1 cellular context compared by ENCODE assay signal in the genomic region with DNA sequence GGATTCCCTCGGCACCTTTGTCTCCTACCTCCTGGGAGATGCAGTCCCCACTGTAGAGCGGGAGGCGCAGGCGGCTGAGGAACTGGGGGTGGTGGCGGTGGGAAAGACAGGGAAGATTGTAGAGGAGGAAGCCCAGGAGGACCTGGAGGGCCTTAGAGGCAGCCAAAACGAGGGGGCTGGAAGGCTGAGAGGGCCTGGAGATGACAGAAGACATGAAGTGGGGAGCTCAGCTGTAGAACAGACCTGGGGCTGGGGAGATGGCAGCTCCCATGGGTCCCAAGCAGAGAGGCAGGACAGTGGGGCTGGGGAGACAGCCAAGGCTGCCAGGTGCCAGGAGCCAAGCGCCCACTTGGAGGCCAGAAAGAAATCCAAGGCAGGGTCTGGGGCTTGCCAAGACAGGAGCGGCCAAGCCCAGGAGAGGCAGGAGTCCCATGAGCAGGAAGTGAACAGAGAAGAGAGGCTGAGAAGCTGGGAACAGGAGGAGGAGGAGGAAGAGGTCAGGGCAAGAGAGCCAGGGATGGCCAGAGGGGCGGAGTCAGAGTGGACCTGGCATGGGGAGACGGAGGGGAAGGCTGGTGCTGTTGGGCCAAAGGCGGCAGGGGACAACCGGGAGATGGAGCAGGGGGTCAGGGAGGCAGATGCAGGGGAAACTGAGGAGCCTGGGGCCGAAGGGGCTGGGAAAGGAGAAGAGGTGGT.
TF ChIP-seq lines count a peak whose summit lies in the region.

No MANE protein-coding gene starts in this region.

TF ChIP-seq in SK-N-SH treated with all-trans-retinoic acid at 6 μM for 48 hours, 23 proteins besides CTCF, POLR2A, EP300 and RAD21 (continued from another document):
- TF ChIP-seq, protein P1, sequence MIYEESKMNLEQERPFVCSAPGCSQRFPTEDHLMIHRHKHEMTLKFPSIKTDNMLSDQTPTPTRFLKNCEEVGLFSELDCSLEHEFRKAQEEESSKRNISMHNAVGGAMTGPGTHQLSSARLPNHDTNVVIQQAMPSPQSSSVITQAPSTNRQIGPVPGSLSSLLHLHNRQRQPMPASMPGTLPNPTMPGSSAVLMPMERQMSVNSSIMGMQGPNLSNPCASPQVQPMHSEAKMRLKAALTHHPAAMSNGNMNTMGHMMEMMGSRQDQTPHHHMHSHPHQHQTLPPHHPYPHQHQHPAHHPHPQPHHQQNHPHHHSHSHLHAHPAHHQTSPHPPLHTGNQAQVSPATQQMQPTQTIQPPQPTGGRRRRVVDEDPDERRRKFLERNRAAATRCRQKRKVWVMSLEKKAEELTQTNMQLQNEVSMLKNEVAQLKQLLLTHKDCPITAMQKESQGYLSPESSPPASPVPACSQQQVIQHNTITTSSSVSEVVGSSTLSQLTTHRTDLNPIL (CRISPR knock-in tag; IDR thresholded peaks at IDR 0.05; ENCODE audit: low read depth): no peak
- TF ChIP-seq ESRRG (CRISPR knock-in tag; IDR thresholded peaks at IDR 0.05) (no peak), ZNF565 (CRISPR knock-in tag; conservative IDR thresholded peaks at IDR 0.05; ENCODE audit: low read depth) (no peak), ISL1 (CRISPR knock-in tag; IDR thresholded peaks at IDR 0.05) (no peak), BACH2 (CRISPR knock-in tag; IDR thresholded peaks at IDR 0.05; ENCODE audit: borderline replicate concordance) (no peak), ZC3H10 (CRISPR knock-in tag; IDR thresholded peaks at IDR 0.05) (no peak), ZFP30 (CRISPR knock-in tag; IDR thresholded peaks at IDR 0.05) (no peak), ZNF8 (CRISPR knock-in tag; IDR thresholded peaks at IDR 0.05) (no peak)
- TF ChIP-seq, protein P2, sequence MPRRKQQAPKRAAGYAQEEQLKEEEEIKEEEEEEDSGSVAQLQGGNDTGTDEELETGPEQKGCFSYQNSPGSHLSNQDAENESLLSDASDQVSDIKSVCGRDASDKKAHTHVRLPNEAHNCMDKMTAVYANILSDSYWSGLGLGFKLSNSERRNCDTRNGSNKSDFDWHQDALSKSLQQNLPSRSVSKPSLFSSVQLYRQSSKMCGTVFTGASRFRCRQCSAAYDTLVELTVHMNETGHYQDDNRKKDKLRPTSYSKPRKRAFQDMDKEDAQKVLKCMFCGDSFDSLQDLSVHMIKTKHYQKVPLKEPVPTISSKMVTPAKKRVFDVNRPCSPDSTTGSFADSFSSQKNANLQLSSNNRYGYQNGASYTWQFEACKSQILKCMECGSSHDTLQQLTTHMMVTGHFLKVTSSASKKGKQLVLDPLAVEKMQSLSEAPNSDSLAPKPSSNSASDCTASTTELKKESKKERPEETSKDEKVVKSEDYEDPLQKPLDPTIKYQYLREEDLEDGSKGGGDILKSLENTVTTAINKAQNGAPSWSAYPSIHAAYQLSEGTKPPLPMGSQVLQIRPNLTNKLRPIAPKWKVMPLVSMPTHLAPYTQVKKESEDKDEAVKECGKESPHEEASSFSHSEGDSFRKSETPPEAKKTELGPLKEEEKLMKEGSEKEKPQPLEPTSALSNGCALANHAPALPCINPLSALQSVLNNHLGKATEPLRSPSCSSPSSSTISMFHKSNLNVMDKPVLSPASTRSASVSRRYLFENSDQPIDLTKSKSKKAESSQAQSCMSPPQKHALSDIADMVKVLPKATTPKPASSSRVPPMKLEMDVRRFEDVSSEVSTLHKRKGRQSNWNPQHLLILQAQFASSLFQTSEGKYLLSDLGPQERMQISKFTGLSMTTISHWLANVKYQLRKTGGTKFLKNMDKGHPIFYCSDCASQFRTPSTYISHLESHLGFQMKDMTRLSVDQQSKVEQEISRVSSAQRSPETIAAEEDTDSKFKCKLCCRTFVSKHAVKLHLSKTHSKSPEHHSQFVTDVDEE (CRISPR knock-in tag; IDR thresholded peaks at IDR 0.05): no peak
TF ChIP-seq in SK-N-SH treated with all-trans-retinoic acid at 6 μM for 48 hours: peak in this region for 0.
